In genomic region chr14:59869381-59870255, GRCh38 we compare ENCODE assay signal across 10 cellular contexts. TPM values are rescaled to one million over a fixed set of nuclear protein-coding genes. Genes with fewer than 3 reads are reported as not detected.
DNase-seq lines count a peak whose midpoint lies in the region; ATAC-seq, FAIRE-seq and TF ChIP-seq lines count a peak whose summit lies in the region.
"Had no signal": no experiment of that assay in that cellular context is flagged by ENCODE, and none has a peak within 500 bp of the region (broad histone marks: within the 10 kb centered on the region; RNA-seq: fewer than 3 reads in every experiment).

No MANE protein-coding gene starts in this region.

- no peak for ATAC-seq in HG02623 (IDR thresholded peaks at IDR 0.05; ENCODE audit: unreplicated experiment)

- H3K9me3 ChIP-seq in skeletal muscle satellite cell (replicated peaks; ENCODE audit: low read length): no peaks in the 10 kb centered on the region

- H3K36me3 ChIP-seq in skeletal muscle satellite cell (ENCODE audit: insufficient read depth, low read length): no peaks in the 10 kb centered on the region

- peak overlapping the region; percentile 79 for H3K4me3 ChIP-seq in skeletal muscle satellite cell (ENCODE audit: low read length)

- peaks cover 3% of the 10 kb centered on the region for H3K27me3 ChIP-seq in skeletal muscle satellite cell (ENCODE audit: control insufficient read depth, insufficient read depth, low read length)

- no peak overlapping the region for H3K27ac ChIP-seq in RWPE1

- peak overlapping the region; percentile 70 for H3K9ac ChIP-seq in skeletal muscle satellite cell (ENCODE audit: low read depth, low read length)

- TF ChIP-seq CTCF in RWPE1 (conservative IDR thresholded peaks at IDR 0.05; ENCODE audit: low read depth) (no peak), D721Med (IDR thresholded peaks at IDR 0.05; ENCODE audit: insufficient read depth, missing control alignments) (no peak)

- H3K4me2 ChIP-seq in skeletal muscle satellite cell (ENCODE audit: low read length): peak overlapping the region; percentile 91

- FAIRE-seq in D721Med (lab: Jason Lieb, UNC): no peak
- FAIRE-seq: A204.1 had no signal

- peaks cover 13% of the 10 kb centered on the region for H3K4me1 ChIP-seq in skeletal muscle satellite cell (ENCODE audit: control insufficient read depth, insufficient read depth, low read length)

- peak; percentile 12 for DNase-seq in DMS153 treated with DMSO at 0.1 percent for 48 hours (lab: John Stamatoyannopoulos, UW; ENCODE audit: unreplicated experiment)
- DNase-seq in DMS153 (lab: John Stamatoyannopoulos, UW): no peak
- DNase-seq in RWPE1 (ENCODE audit: low spot score): peak; percentile 2
- peak; percentile 26 for DNase-seq in hepatic stellate cell (ENCODE audit: low spot score)
- no peak for DNase-seq in D721Med (ENCODE audit: insufficient read length, low spot score)
- no peak for DNase-seq in NCI-H1417 treated with DMSO at 0.1 percent for 48 hours (lab: John Stamatoyannopoulos, UW)

- CTCF ChIA-PET in RWPE1 (lab: Yijun Ruan, JAX): interaction anchor here (0.8 kb wide), 1 partner anchor 685 kb away, joined by 3 read pairs; no protein-coding TSS in a partner anchor

- POLR2A ChIA-PET in RWPE1 (lab: Yijun Ruan, JAX; ENCODE audit: low non-redundant PET): no interaction called here

RNA-seq across cellular contexts. Expression of gene RTN1, which starts 1.0 kb away (rescaled TPM):
- 0.25 and 0.44 TPM in 2 replicates for total RNA-seq in skeletal muscle satellite cell (2012; rRNA removed)
- total RNA-seq: natural killer cell treated with Interleukin-12 subunit alpha and Interleukin-12 subunit beta and Interleukin-15 and Interleukin-18, amount 100 ng/mL, for 72 hours had no signal

RNA-seq across cellular contexts. Expression of gene LRRC9, which starts 50.3 kb away (rescaled TPM):
- 0.51 TPM in 1 of 2 replicates, not detected in the other for total RNA-seq in skeletal muscle satellite cell (2012; rRNA removed)
- total RNA-seq: natural killer cell treated with Interleukin-12 subunit alpha and Interleukin-12 subunit beta and Interleukin-15 and Interleukin-18, amount 100 ng/mL, for 72 hours had no signal

Comparison
In these comparisons a context has a peak if more than half of its experiments do, and no peak if none do; other contexts are left out.
1. DNase-seq: peak in DMS153 treated with DMSO at 0.1 percent for 48 hours (single experiment), RWPE1 (single experiment) and hepatic stellate cell (single experiment); none in DMS153 (single experiment), D721Med (single experiment) and NCI-H1417 treated with DMSO at 0.1 percent for 48 hours (single experiment).